1 cellular context compared by ENCODE assay signal in genomic region chr14:81537193-81537592, GRCh38.
TF ChIP-seq lines count a peak whose summit lies in the region.

No MANE protein-coding gene starts in this region.

TF ChIP-seq in HepG2, 621 proteins besides CTCF, POLR2A, EP300 and RAD21 (continued from another document and continues in another):
- TF ChIP-seq PAXIP1 (CRISPR knock-in tag; conservative IDR thresholded peaks at IDR 0.05) (peak; percentile 79), ZNF562 (CRISPR knock-in tag; IDR thresholded peaks at IDR 0.05; ENCODE audit: borderline replicate concordance) (no peak), HOXA7 (CRISPR knock-in tag; IDR thresholded peaks at IDR 0.05) (no peak), ZNF720 (CRISPR knock-in tag; IDR thresholded peaks at IDR 0.05) (no peak), TCF12 (IDR thresholded peaks at IDR 0.05) (no peak), TCF12 (CRISPR knock-in tag; IDR thresholded peaks at IDR 0.05) (no peak), TEAD2 (CRISPR knock-in tag; IDR thresholded peaks at IDR 0.05) (no peak), ZUFSP (CRISPR knock-in tag; IDR thresholded peaks at IDR 0.05; ENCODE audit: borderline replicate concordance) (no peak), ZNF281 (CRISPR knock-in tag; IDR thresholded peaks at IDR 0.05; ENCODE audit: borderline replicate concordance) (peak; percentile 81; the same call in 1 of the 2 replicates), FOXK2 (IDR thresholded peaks at IDR 0.05) (no peak), PCBP1 (IDR thresholded peaks at IDR 0.05; ENCODE audit: borderline replicate concordance, low read depth, low read length) (no peak), NCOA2 (CRISPR knock-in tag; IDR thresholded peaks at IDR 0.05) (peak; percentile 53; the same call in 1 of the 2 replicates), ZKSCAN8 (CRISPR knock-in tag; IDR thresholded peaks at IDR 0.05; ENCODE audit: borderline replicate concordance) (no peak), MATR3 (CRISPR knock-in tag; IDR thresholded peaks at IDR 0.05) (no peak), ZNF263 (CRISPR knock-in tag; IDR thresholded peaks at IDR 0.05) (no peak), ATRX (CRISPR knock-in tag; IDR thresholded peaks at IDR 0.05; ENCODE audit: borderline replicate concordance) (no peak), TEAD3 (CRISPR knock-in tag; optimal IDR thresholded peaks at IDR 0.05; ENCODE audit: borderline replicate concordance) (peak; percentile 43), PHF8 (CRISPR knock-in tag; IDR thresholded peaks at IDR 0.05) (no peak), ZMAT5 (CRISPR knock-in tag; IDR thresholded peaks at IDR 0.05; ENCODE audit: borderline replicate concordance, low read depth) (no peak), FOXA1 (IDR thresholded peaks at IDR 0.05) (no peak), FOXA1 (CRISPR knock-in tag; IDR thresholded peaks at IDR 0.05) (peak; percentile 85), ZNF530 (CRISPR knock-in tag; IDR thresholded peaks at IDR 0.05; ENCODE audit: low read depth) (no peak), FUBP1 (CRISPR knock-in tag; IDR thresholded peaks at IDR 0.05; ENCODE audit: borderline replicate concordance) (no peak), ZNF160 (CRISPR knock-in tag; IDR thresholded peaks at IDR 0.05) (no peak), E2F1 (CRISPR knock-in tag; IDR thresholded peaks at IDR 0.05) (no peak), FOXM1 (CRISPR knock-in tag; IDR thresholded peaks at IDR 0.05) (no peak), ZNF564 (CRISPR knock-in tag; IDR thresholded peaks at IDR 0.05) (no peak), NFRKB (IDR thresholded peaks at IDR 0.05) (no peak), MIXL1 (CRISPR knock-in tag; IDR thresholded peaks at IDR 0.05) (peak; percentile 47; the same call in 1 of the 2 replicates), ZNF512B (CRISPR knock-in tag; IDR thresholded peaks at IDR 0.05; ENCODE audit: borderline replicate concordance) (no peak), KDM4B (CRISPR knock-in tag; IDR thresholded peaks at IDR 0.05) (no peak), SMARCC2 (IDR thresholded peaks at IDR 0.05) (no peak), ZNF580 (CRISPR knock-in tag; IDR thresholded peaks at IDR 0.05; ENCODE audit: borderline replicate concordance, low read depth) (no peak), PREB (CRISPR knock-in tag; IDR thresholded peaks at IDR 0.05) (no peak), ZNF776 (CRISPR knock-in tag; IDR thresholded peaks at IDR 0.05) (no peak), HBP1 (CRISPR knock-in tag; IDR thresholded peaks at IDR 0.05; ENCODE audit: low read depth) (no peak), TAF15 (IDR thresholded peaks at IDR 0.05; ENCODE audit: low read depth, low read length, poor library complexity, severe bottlenecking) (no peak), ZNF841 (CRISPR knock-in tag; IDR thresholded peaks at IDR 0.05; ENCODE audit: borderline replicate concordance) (no peak), MAF1 (CRISPR knock-in tag; IDR thresholded peaks at IDR 0.05; ENCODE audit: borderline replicate concordance) (no peak), GLMP (CRISPR knock-in tag; IDR thresholded peaks at IDR 0.05; ENCODE audit: borderline replicate concordance) (no peak), TBX3 (IDR thresholded peaks at IDR 0.05; ENCODE audit: borderline replicate concordance) (no peak), MYNN (CRISPR knock-in tag; IDR thresholded peaks at IDR 0.05; ENCODE audit: low read depth) (no peak), ZNF335 (CRISPR knock-in tag; IDR thresholded peaks at IDR 0.05) (no peak), ZSCAN20 (CRISPR knock-in tag; IDR thresholded peaks at IDR 0.05; ENCODE audit: borderline replicate concordance) (no peak), ZMYM3 (CRISPR knock-in tag; IDR thresholded peaks at IDR 0.05) (no peak), ZNF367 (CRISPR knock-in tag; IDR thresholded peaks at IDR 0.05; ENCODE audit: borderline replicate concordance) (no peak), JDP2 (CRISPR knock-in tag; IDR thresholded peaks at IDR 0.05; ENCODE audit: borderline replicate concordance) (no peak), ZNF282 (IDR thresholded peaks at IDR 0.05; ENCODE audit: partially characterized antibody) (no peak), CHD2 (IDR thresholded peaks at IDR 0.05; ENCODE audit: low read depth, low read length) (no peak)
